In the genomic region with DNA sequence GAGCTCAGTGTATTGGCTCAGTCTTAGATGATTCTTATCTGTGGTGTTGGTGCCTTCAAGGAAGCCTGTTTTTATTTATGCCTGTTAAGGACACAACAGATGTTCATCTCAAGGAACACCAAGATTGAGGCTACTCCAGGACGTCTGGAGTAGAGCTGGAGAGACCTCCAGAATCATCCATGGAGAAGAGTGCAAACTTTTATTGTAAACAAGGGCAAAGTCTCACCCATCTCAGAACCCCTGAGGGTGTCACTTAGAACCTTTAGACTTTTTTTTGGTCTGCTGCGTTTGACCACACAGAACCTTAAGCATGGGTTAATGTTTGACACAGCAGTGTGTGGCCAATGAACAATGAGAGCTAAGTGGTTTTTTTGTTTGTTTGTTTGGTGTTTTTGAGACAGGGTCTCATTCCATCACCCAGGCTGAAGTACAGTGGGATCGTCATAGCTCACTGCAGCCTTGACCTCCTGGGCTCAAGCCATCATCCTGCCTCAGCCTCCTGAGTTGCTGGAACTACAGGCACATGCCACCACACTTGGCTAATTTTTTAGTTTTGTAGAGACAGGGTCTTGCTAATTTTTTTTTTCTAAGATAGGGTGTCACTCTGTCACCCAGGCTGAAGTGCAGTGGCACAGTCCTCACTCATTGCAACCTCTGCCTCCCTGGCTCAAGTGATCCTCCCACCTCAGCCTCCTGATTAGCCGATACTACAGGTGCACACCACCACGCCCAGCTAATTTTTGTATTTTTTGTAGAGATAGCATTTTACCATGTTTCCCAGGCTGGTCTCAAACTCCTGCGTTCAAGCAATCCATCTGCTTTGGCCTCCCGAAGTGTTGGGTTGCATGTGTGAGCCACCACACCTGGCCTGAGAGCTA, we compare ENCODE assay signal across 26 cellular contexts. TPM values are rescaled to one million over a fixed set of nuclear protein-coding genes. Genes with fewer than 3 reads are reported as not detected.
DNase-seq lines count a peak whose midpoint lies in the region; ATAC-seq, FAIRE-seq and TF ChIP-seq lines count a peak whose summit lies in the region.
"Had no signal": no experiment of that assay in that cellular context is flagged by ENCODE, and none has a peak within 500 bp of the region (broad histone marks: within the 10 kb centered on the region; RNA-seq: fewer than 3 reads in every experiment).

No MANE protein-coding gene starts in this region.

- TF ChIP-seq CTCF in 22Rv1 (IDR thresholded peaks at IDR 0.05) (no peak), nephron (IDR thresholded peaks at IDR 0.05; ENCODE audit: unreplicated experiment in 3 of 3) (no peak), MCF 10A (IDR thresholded peaks at IDR 0.05; ENCODE audit: unreplicated experiment) (no peak), transverse colon (IDR thresholded peaks at IDR 0.05) (no peak)

- H3K4me1 ChIP-seq in transverse colon: peaks cover 0 to 25% (median 3%) of the 10 kb centered on the region in 4 donors
- H3K4me1 ChIP-seq: A549, BE2C, SJCRH30 had no signal

- intact Hi-C loops in left colon (cut with DNase I, micrococcal nuclease): no loop called here
- intact Hi-C loops in activated T-helper 2 cell treated with anti-CD3 and anti-CD28 coated beads, Interferon-gamma antibody, Interleukin-2, Interleukin-4, amounts not matched to agents 10 μg/mL and 5 μg/mL and 100 μg/mL, durations not matched to agents 14 hours and 24 hours and 36 hours (cut with micrococcal nuclease): no loop called here
- intact Hi-C loops in MCF 10A (cut with micrococcal nuclease): no loop called here
- intact Hi-C loops in transverse colon (cut with DNase I; ENCODE audit: low total_unique reads): no loop called here

- H3K36me3 Mint-ChIP-seq in nephron (ENCODE audit: low read depth): peaks cover 3% of the 10 kb centered on the region
- H3K36me3 Mint-ChIP-seq in activated T-helper 2 cell treated with anti-CD3 and anti-CD28 coated beads, Interferon-gamma antibody, Interleukin-2, Interleukin-4, amounts not matched to agents 10 μg/mL and 5 μg/mL and 100 μg/mL, durations not matched to agents 14 hours and 24 hours and 36 hours (ENCODE audit: low read depth): no peaks in the 10 kb centered on the region
- H3K36me3 Mint-ChIP-seq in MCF 10A (ENCODE audit: insufficient read depth, unreplicated experiment): no peaks in the 10 kb centered on the region
- H3K36me3 Mint-ChIP-seq: CD4-positive, CD25-positive, alpha-beta regulatory T cell had no signal

- H3K27me3 Mint-ChIP-seq in nephron (ENCODE audit: low read depth) (peaks cover 4% of the 10 kb centered on the region), MCF 10A (ENCODE audit: insufficient read depth, unreplicated experiment) (peaks cover 12% of the 10 kb centered on the region)
- H3K27me3 Mint-ChIP-seq in activated T-helper 2 cell treated with anti-CD3 and anti-CD28 coated beads, Interferon-gamma antibody, Interleukin-2, Interleukin-4, amounts not matched to agents 10 μg/mL and 5 μg/mL and 100 μg/mL, durations not matched to agents 14 hours and 24 hours and 36 hours (ENCODE audit: low read depth): peaks cover 8% of the 10 kb centered on the region

- H3K4me3 Mint-ChIP-seq in nephron (no peak overlapping the region), MCF 10A (ENCODE audit: unreplicated experiment) (no peak overlapping the region)
- H3K4me3 Mint-ChIP-seq in activated T-helper 2 cell treated with anti-CD3 and anti-CD28 coated beads, Interferon-gamma antibody, Interleukin-2, Interleukin-4, amounts not matched to agents 10 μg/mL and 5 μg/mL and 100 μg/mL, durations not matched to agents 14 hours and 24 hours and 36 hours (ENCODE audit: low read depth): no peak overlapping the region
- H3K4me3 Mint-ChIP-seq: CD4-positive, CD25-positive, alpha-beta regulatory T cell had no signal

- H3K27ac Mint-ChIP-seq in nephron (peak overlapping the region; percentile 4 to 90 (median 61)), MCF 10A (ENCODE audit: low read depth, unreplicated experiment) (no peak overlapping the region)
- no peak overlapping the region for H3K27ac Mint-ChIP-seq in activated T-helper 2 cell treated with anti-CD3 and anti-CD28 coated beads, Interferon-gamma antibody, Interleukin-2, Interleukin-4, amounts not matched to agents 10 μg/mL and 5 μg/mL and 100 μg/mL, durations not matched to agents 14 hours and 24 hours and 36 hours

- no peaks in the 10 kb centered on the region for H3K9me3 Mint-ChIP-seq in nephron
- no peaks in the 10 kb centered on the region for H3K9me3 Mint-ChIP-seq in activated T-helper 2 cell treated with anti-CD3 and anti-CD28 coated beads, Interferon-gamma antibody, Interleukin-2, Interleukin-4, amounts not matched to agents 10 μg/mL and 5 μg/mL and 100 μg/mL, durations not matched to agents 14 hours and 24 hours and 36 hours
- H3K9me3 Mint-ChIP-seq in MCF 10A (ENCODE audit: unreplicated experiment): no peaks in the 10 kb centered on the region
- H3K9me3 Mint-ChIP-seq: CD4-positive, CD25-positive, alpha-beta regulatory T cell had no signal

- 74 to 84% methylated on average over 3 to 7 of the region's 7 CpGs for WGBS in transverse colon (ENCODE audit: low coverage in 1 of 2), 2 donors

- no peak for TF ChIP-seq POLR2A in transverse colon (IDR thresholded peaks at IDR 0.05)

- CTCF ChIA-PET in MCF 10A (lab: Yijun Ruan, JAX): interaction anchor here (0.6 to 1.1 kb wide), 3 partner anchors 13 to 106 kb away, joined by 3 read pairs; no protein-coding TSS in a partner anchor

- no peak for TF ChIP-seq EP300 in transverse colon (IDR thresholded peaks at IDR 0.05; ENCODE audit: low read depth)

- BruUV-seq in MCF 10A (replicated peaks; lab: Mats Ljungman, UMichigan): no TSS peak

- in situ Hi-C loops in transverse colon (cut with MboI; ENCODE audit: low pct_ligation_motif_present in 1 of 4, low pct_unique_long_range_greater_than_20kb in 1 of 4, low sequenced_read_pairs in 3 of 4): no loop called here

- peak; percentile 19 for ATAC-seq in left colon
- ATAC-seq: A549 had no signal

- H3K27ac ChIP-seq in 22Rv1 (peak overlapping the region; percentile 29; the same call in 1 of the 2 replicates), transverse colon (no peak overlapping the region)
- H3K27ac ChIP-seq: A549, HL-60, KMS-11, SJCRH30 had no signal

- DNase-seq in HTR-8/SVneo (ENCODE audit: insufficient read length, low spot score) (no peak), left colon (no peak), MCF 10A (ENCODE audit: unreplicated experiment) (no peak), transverse colon (no peak)
- no peak for DNase-seq in activated T-helper 2 cell treated with anti-CD3 and anti-CD28 coated beads, Interferon-gamma antibody, Interleukin-2, Interleukin-4, amounts not matched to agents 10 μg/mL and 5 μg/mL and 100 μg/mL, durations not matched to agents 14 hours and 24 hours and 36 hours (ENCODE audit: low spot score)
- DNase-seq: BE2C; CD4-positive, CD25-positive, alpha-beta regulatory T cell; COR-L47; DMS 273 treated with DMSO at 0.1 percent for 48 hours; GOT3; HCEC 1CT; IMR-90; NCI-H1105 treated with DMSO at 0.1 percent for 48 hours; NCI-H2029 treated with DMSO at 0.1 percent for 48 hours; NCI-H446; NCI-H526; OCI-M1; SJCRH30 had no signal

- H3K27me3 ChIP-seq in transverse colon: no peaks in the 10 kb centered on the region
- H3K27me3 ChIP-seq: BE2C had no signal

- H3K4me1 Mint-ChIP-seq in nephron (peaks cover 6% of the 10 kb centered on the region), MCF 10A (ENCODE audit: insufficient read depth, unreplicated experiment) (no peaks in the 10 kb centered on the region)
- no peaks in the 10 kb centered on the region for H3K4me1 Mint-ChIP-seq in activated T-helper 2 cell treated with anti-CD3 and anti-CD28 coated beads, Interferon-gamma antibody, Interleukin-2, Interleukin-4, amounts not matched to agents 10 μg/mL and 5 μg/mL and 100 μg/mL, durations not matched to agents 14 hours and 24 hours and 36 hours (ENCODE audit: low read depth)

- FAIRE-seq in HTR-8/SVneo (lab: Jason Lieb, UNC): peak; percentile 9
- FAIRE-seq: A549, GM18507, RCC 7860 had no signal

- H3K9me3 ChIP-seq in transverse colon: no peaks in the 10 kb centered on the region
- H3K9me3 ChIP-seq: A549, BE2C, SJCRH30 had no signal

- no peaks in the 10 kb centered on the region for H3K36me3 ChIP-seq in transverse colon
- H3K36me3 ChIP-seq: BE2C, SJCRH30 had no signal

- no peak overlapping the region for H3K4me3 ChIP-seq in transverse colon
- H3K4me3 ChIP-seq: A549, SJCRH30 had no signal

- POLR2A ChIA-PET in MCF 10A (lab: Yijun Ruan, JAX): interaction anchor here (0.7 kb wide), 1 partner anchor 20 kb away, joined by 3 read pairs; no protein-coding TSS in a partner anchor

RNA-seq across cellular contexts. Expression of gene SLC47A1, which starts 16.3 kb away (rescaled TPM):
- 1 to 10 TPM in 1 of 2 donors, under 1 TPM in 1; 0.52 to 1.2 TPM for total RNA-seq in left colon
- 0.07 and 0.25 TPM in 2 replicates for total RNA-seq in activated T-helper 2 cell treated with anti-CD3 and anti-CD28 coated beads, Interferon-gamma antibody, Interleukin-2, Interleukin-4, amounts not matched to agents 10 μg/mL and 5 μg/mL and 100 μg/mL, durations not matched to agents 14 hours and 24 hours and 36 hours
- total RNA-seq in MCF 10A (2022): 1.1 TPM in 1 of 2 replicates, not detected in the other
- under 1 TPM in 2 of 4 donors, not detected in 2; 0.32 to 0.96 TPM for total RNA-seq in transverse colon
- total RNA-seq: CD4-positive, CD25-positive, alpha-beta regulatory T cell; HT-29; IMR-90; SJCRH30 had no signal

Comparison
In these comparisons a context has a peak if more than half of its experiments do, and no peak if none do; other contexts are left out.
1. H3K27ac Mint-ChIP-seq: peak in nephron (3 of 3); none in activated T-helper 2 cell treated with anti-CD3 and anti-CD28 coated beads, Interferon-gamma antibody, Interleukin-2, Interleukin-4, amounts not matched to agents 10 μg/mL and 5 μg/mL and 100 μg/mL, durations not matched to agents 14 hours and 24 hours and 36 hours (single experiment) and MCF 10A (single experiment).